Comparison of ENCODE assay signal across 27 cellular contexts in genomic region chr9:127731938-127732337, GRCh38. TPM values are rescaled to one million over a fixed set of nuclear protein-coding genes. Genes with fewer than 3 reads are reported as not detected.
DNase-seq lines count a peak whose midpoint lies in the region; ATAC-seq, FAIRE-seq and TF ChIP-seq lines count a peak whose summit lies in the region.
"Had no signal": no experiment of that assay in that cellular context is flagged by ENCODE, and none has a peak within 500 bp of the region (broad histone marks: within the 10 kb centered on the region; RNA-seq: fewer than 3 reads in every experiment).

No MANE protein-coding gene starts in this region.

- no peak overlapping the region for H3K27ac Mint-ChIP-seq in chondrocyte (ENCODE audit: unreplicated experiment)
- H3K27ac Mint-ChIP-seq: B cell had no signal

- TF ChIP-seq RAD21 in HepG2 (CRISPR knock-in tag; IDR thresholded peaks at IDR 0.05): no peak

- no peak for TF ChIP-seq CTCF in HepG2 (CRISPR knock-in tag; IDR thresholded peaks at IDR 0.05)
- TF ChIP-seq CTCF in right lobe of liver (IDR thresholded peaks at IDR 0.05): no peak
- no peak for TF ChIP-seq CTCF in fibroblast of mammary gland (conservative IDR thresholded peaks at IDR 0.05; ENCODE audit: control insufficient read depth, insufficient read depth, low read depth, low read length)
- TF ChIP-seq CTCF in chondrocyte (IDR thresholded peaks at IDR 0.05): no peak

- no peaks in the 10 kb centered on the region for H3K9me3 Mint-ChIP-seq in chondrocyte (ENCODE audit: low read depth)
- H3K9me3 Mint-ChIP-seq: IgD-negative memory B cell had no signal

- CTCF ChIA-PET in HepG2 (lab: Yijun Ruan, JAX; ENCODE audit: low intra/inter-chr PET ratio, low total read pairs): interaction anchor here (3.9 kb wide), 1 partner anchor 142 kb away, joined by 33 read pairs; no protein-coding TSS in a partner anchor

- intact Hi-C loops in HepG2 (cut with micrococcal nuclease; ENCODE audit: unreplicated experiment) (no loop called here), right lobe of liver (cut with DNase I) (loop anchor here (5.0 to 10.0 kb wide), 3 partner anchors 140 to 145 kb away; partner anchors contain the start of gene AK1 (in 1 of the 2))

- H3K4me3 ChIP-seq in HepG2 (replicated peaks in 1 of 3; ENCODE audit: insufficient read depth in 1 of 3, low read depth in 2 of 3, low read length in 3 of 3) (no peak overlapping the region), right lobe of liver (no peak overlapping the region), fibroblast of mammary gland (ENCODE audit: control insufficient read depth, low read depth, low read length) (no peak overlapping the region)

- H3K27me3 Mint-ChIP-seq in chondrocyte (ENCODE audit: low read depth): no peaks in the 10 kb centered on the region
- H3K27me3 Mint-ChIP-seq: B cell had no signal

- in situ Hi-C loops in HepG2 (cut with HindIII; ENCODE audit: extremely low pct_ligation_motif_present, low pct_unique_long_range_greater_than_20kb): loop anchor here (10.0 kb wide), 1 partner anchor 227 kb away; no protein-coding TSS in a partner anchor

- H3K4me3 Mint-ChIP-seq in chondrocyte (ENCODE audit: unreplicated experiment): no peak overlapping the region
- H3K4me3 Mint-ChIP-seq: B cell had no signal

- H3K36me3 ChIP-seq in HepG2 (replicated peaks in 1 of 2; ENCODE audit: control insufficient read depth in 1 of 2, insufficient read depth in 2 of 2, low read length in 2 of 2) (no peaks in the 10 kb centered on the region), right lobe of liver (no peaks in the 10 kb centered on the region)

- no TSS peak for BruUV-seq in HepG2 (replicated peaks; lab: Mats Ljungman, UMichigan)

- DNase-seq in HepG2 (ENCODE audit: low spot score) (no peak), right lobe of liver (no peak), fibroblast of mammary gland (ENCODE audit: low read depth) (peak; percentile 23), chondrocyte (ENCODE audit: low spot score) (no peak)
- DNase-seq: COR-L47, DMS 273 treated with DMSO at 0.1 percent for 48 hours, DND-41, MM.1S, NCI-H1092, NCI-H146, NCI-H2029 treated with DMSO at 0.1 percent for 48 hours, NCI-H2171 treated with DMSO at 0.1 percent for 48 hours, NCI-H446, SHP77, SK-N-SH had no signal

- WGBS in HepG2 (ENCODE audit: low lambda C conversion rate): 84% methylated on average over 16 of the region's 16 CpGs
- WGBS in right lobe of liver (ENCODE audit: insufficient coverage, low coverage, low lambda C conversion rate, missing lambda C conversion rate): 71% methylated on average over 5 of the region's 16 CpGs

- FAIRE-seq in HepG2 (lab: Jason Lieb, UNC): no peak
- FAIRE-seq: G401.6, RCC 7860 had no signal

- POLR2A ChIA-PET in HepG2 (lab: Yijun Ruan, JAX): no interaction called here

- H3K9me3 ChIP-seq in HepG2 (ENCODE audit: low read length) (no peaks in the 10 kb centered on the region), right lobe of liver (no peaks in the 10 kb centered on the region)
- H3K9me3 ChIP-seq: SK-N-SH had no signal

- H4K20me1 ChIP-seq in HepG2 (ENCODE audit: insufficient read depth, low read length): no peaks in the 10 kb centered on the region

- ATAC-seq in HepG2: no peak
- ATAC-seq in right lobe of liver: no peak
- ATAC-seq in HG03139 (IDR thresholded peaks at IDR 0.05; ENCODE audit: unreplicated experiment): no peak
- no peak for ATAC-seq in GM19395 (IDR thresholded peaks at IDR 0.05; ENCODE audit: unreplicated experiment)

- H3K27ac ChIP-seq in HepG2 (ENCODE audit: extremely low read length, insufficient read depth, low read length) (no peak overlapping the region), right lobe of liver (no peak overlapping the region)
- H3K27ac ChIP-seq: HL-60 had no signal

- TF ChIP-seq POLR2A in HepG2 (IDR thresholded peaks at IDR 0.05; ENCODE audit: insufficient read depth in 1 of 2, low read depth in 2 of 2, low read length in 2 of 2) (no peak), right lobe of liver (IDR thresholded peaks at IDR 0.05) (no peak)

- H3K27me3 ChIP-seq in HepG2 (ENCODE audit: control insufficient read depth in 1 of 2, insufficient read depth in 2 of 2, low read length in 2 of 2) (peaks cover 0 to 2% of the 10 kb centered on the region in 2 experiments; a peak in 1 of 5 replicates), right lobe of liver (no peaks in the 10 kb centered on the region)

- H3K4me1 Mint-ChIP-seq in chondrocyte (ENCODE audit: low read depth): peaks cover 15% of the 10 kb centered on the region

- H3K79me2 ChIP-seq in HepG2 (ENCODE audit: insufficient read depth, low read length): no peaks in the 10 kb centered on the region

- H3K36me3 Mint-ChIP-seq in chondrocyte (ENCODE audit: low read depth): peaks cover 5% of the 10 kb centered on the region
- H3K36me3 Mint-ChIP-seq: IgD-negative memory B cell had no signal

- H3K4me2 ChIP-seq in HepG2 (ENCODE audit: low read depth, low read length): no peak overlapping the region
- H3K4me2 ChIP-seq: SK-N-SH had no signal

- TF ChIP-seq EP300 in HepG2 (IDR thresholded peaks at IDR 0.05; ENCODE audit: low read depth in 2 of 2, low read length in 2 of 2): no peak
- no peak for TF ChIP-seq EP300 in HepG2 (CRISPR knock-in tag; IDR thresholded peaks at IDR 0.05; ENCODE audit: borderline replicate concordance)

- H3K9ac ChIP-seq in HepG2 (ENCODE audit: insufficient read depth, low read depth, low read length): no peak overlapping the region
- H3K9ac ChIP-seq: SK-N-SH had no signal

- H2AFZ ChIP-seq in HepG2 (ENCODE audit: low read length): no peak overlapping the region

- peaks cover 38% of the 10 kb centered on the region for H3K4me1 ChIP-seq in HepG2 (ENCODE audit: insufficient read depth, low read length)
- H3K4me1 ChIP-seq in right lobe of liver: peaks cover 0 to 6% (median 3%) of the 10 kb centered on the region in 4 donors

RNA-seq across cellular contexts. Expression of gene TOR2A, which starts 3.2 kb away (rescaled TPM):
- 5.5 and 7.2 TPM in 2 replicates for total RNA-seq in HepG2 (2016; rRNA removed; fragmentation: Illumina TruSeq; extraction: Trizol)
- 5.2 and 7.3 TPM in 2 replicates for total RNA-seq in HepG2 (2016; cell fraction: cytosol; rRNA removed; fragmentation: Illumina TruSeq; extraction: Trizol; ENCODE audit: low read depth)
- total RNA-seq in HepG2 (2016; cell fraction: insoluble cytoplasmic fraction; rRNA removed; fragmentation: Illumina TruSeq; extraction: Trizol): 4.5 and 7.9 TPM in 2 replicates
- 7.9 and 11.8 TPM in 2 replicates for total RNA-seq in HepG2 (2016; cell fraction: membrane; rRNA removed; fragmentation: Illumina TruSeq; extraction: Trizol)
- total RNA-seq in HepG2 (2016; cell fraction: nucleus; rRNA removed; fragmentation: Illumina TruSeq; extraction: Trizol): 6.0 and 8.4 TPM in 2 replicates
- polyA plus RNA-seq in HepG2 (2011; rRNA removed): 3.5 and 4.9 TPM in 2 replicates
- polyA plus RNA-seq in HepG2 (2011; cell fraction: cytosol; rRNA removed): 3.9 and 7.0 TPM in 2 replicates
- polyA plus RNA-seq in HepG2 (2011; cell fraction: nucleus; rRNA removed): 10.9 and 13.2 TPM in 2 replicates
- 3.9 and 5.6 TPM in 2 replicates for polyA plus RNA-seq in HepG2 (2012)
- polyA plus RNA-seq in HepG2 (2016; cell fraction: cytosol; fragmentation: Illumina TruSeq; extraction: Trizol; ENCODE audit: low read depth): 7.5 and 14.0 TPM in 2 replicates
- polyA plus RNA-seq in HepG2 (2016; cell fraction: insoluble cytoplasmic fraction; fragmentation: Illumina TruSeq; extraction: Trizol; ENCODE audit: low read depth): 8.1 and 8.2 TPM in 2 replicates
- polyA plus RNA-seq in HepG2 (2016; cell fraction: membrane; fragmentation: Illumina TruSeq; extraction: Trizol; ENCODE audit: low read depth): 13.5 and 15.3 TPM in 2 replicates
- polyA plus RNA-seq in HepG2 (2016; cell fraction: nucleus; fragmentation: Illumina TruSeq; extraction: Trizol; ENCODE audit: insufficient read depth, low read depth): 15.9 and 17.9 TPM in 2 replicates
- 5.5 and 15.6 TPM in 2 replicates for polyA minus RNA-seq in HepG2 (2011; rRNA and poly(A)+ RNA removed; ENCODE audit: low replicate concordance)
- 3.2 and 3.6 TPM in 2 replicates for polyA minus RNA-seq in HepG2 (2011; cell fraction: cytosol; rRNA and poly(A)+ RNA removed)
- 2.4 and 3.0 TPM in 2 replicates for polyA minus RNA-seq in HepG2 (2011; cell fraction: nucleus; rRNA and poly(A)+ RNA removed)
- total RNA-seq in right lobe of liver: 10 to 100 TPM in 2 of 6 experiments, 1 to 10 TPM in 4; 6.1 to 15.3 (median 7.7) TPM
- 6.1 to 8.1 TPM (median 6.4 TPM) in 3 replicates for total RNA-seq in chondrocyte

RNA-seq across cellular contexts. Expression of gene TTC16, which starts 16.1 kb away (rescaled TPM):
- total RNA-seq in HepG2 (2016; rRNA removed; fragmentation: Illumina TruSeq; extraction: Trizol): not detected in 2 replicates
- total RNA-seq in HepG2 (2016; cell fraction: cytosol; rRNA removed; fragmentation: Illumina TruSeq; extraction: Trizol; ENCODE audit: low read depth): not detected in 2 replicates
- total RNA-seq in HepG2 (2016; cell fraction: insoluble cytoplasmic fraction; rRNA removed; fragmentation: Illumina TruSeq; extraction: Trizol): not detected in 2 replicates
- not detected in 2 replicates for total RNA-seq in HepG2 (2016; cell fraction: membrane; rRNA removed; fragmentation: Illumina TruSeq; extraction: Trizol)
- not detected in 2 replicates for total RNA-seq in HepG2 (2016; cell fraction: nucleus; rRNA removed; fragmentation: Illumina TruSeq; extraction: Trizol)
- not detected in 2 replicates for polyA plus RNA-seq in HepG2 (2011; rRNA removed)
- polyA plus RNA-seq in HepG2 (2011; cell fraction: cytosol; rRNA removed): 0.03 TPM in 1 of 2 replicates, not detected in the other
- 0.08 TPM in 1 of 2 replicates, not detected in the other for polyA plus RNA-seq in HepG2 (2011; cell fraction: nucleus; rRNA removed)
- polyA plus RNA-seq in HepG2 (2012): not detected in 2 replicates
- polyA plus RNA-seq in HepG2 (2016; cell fraction: cytosol; fragmentation: Illumina TruSeq; extraction: Trizol; ENCODE audit: low read depth): not detected in 2 replicates
- polyA plus RNA-seq in HepG2 (2016; cell fraction: insoluble cytoplasmic fraction; fragmentation: Illumina TruSeq; extraction: Trizol; ENCODE audit: low read depth): not detected in 2 replicates
- polyA plus RNA-seq in HepG2 (2016; cell fraction: membrane; fragmentation: Illumina TruSeq; extraction: Trizol; ENCODE audit: low read depth): 0.09 TPM in 1 of 2 replicates, not detected in the other
- not detected in 2 replicates for polyA plus RNA-seq in HepG2 (2016; cell fraction: nucleus; fragmentation: Illumina TruSeq; extraction: Trizol; ENCODE audit: insufficient read depth, low read depth)
- 0.72 TPM in 1 of 2 replicates, not detected in the other for polyA minus RNA-seq in HepG2 (2011; rRNA and poly(A)+ RNA removed; ENCODE audit: low replicate concordance)
- polyA minus RNA-seq in HepG2 (2011; cell fraction: cytosol; rRNA and poly(A)+ RNA removed): not detected in 2 replicates
- not detected in 2 replicates for polyA minus RNA-seq in HepG2 (2011; cell fraction: nucleus; rRNA and poly(A)+ RNA removed)
- under 1 TPM in 2 of 6 experiments, not detected in 4; 0.05 to 0.12 TPM for total RNA-seq in right lobe of liver
- not detected in 3 replicates for total RNA-seq in chondrocyte
- total RNA-seq: B cell, H4, HT1080, LHCN-M2, OCI-LY7 had no signal
- polyA plus RNA-seq: IgD-negative memory B cell had no signal

RNA-seq across cellular contexts. Expression of gene PTRH1, which starts 16.5 kb away (rescaled TPM):
- total RNA-seq in HepG2 (2016; rRNA removed; fragmentation: Illumina TruSeq; extraction: Trizol): 7.6 and 10.4 TPM in 2 replicates
- 3.7 and 4.7 TPM in 2 replicates for total RNA-seq in HepG2 (2016; cell fraction: cytosol; rRNA removed; fragmentation: Illumina TruSeq; extraction: Trizol; ENCODE audit: low read depth)
- 9.5 and 11.7 TPM in 2 replicates for total RNA-seq in HepG2 (2016; cell fraction: insoluble cytoplasmic fraction; rRNA removed; fragmentation: Illumina TruSeq; extraction: Trizol)
- 3.7 and 4.4 TPM in 2 replicates for total RNA-seq in HepG2 (2016; cell fraction: membrane; rRNA removed; fragmentation: Illumina TruSeq; extraction: Trizol)
- 3.4 and 3.9 TPM in 2 replicates for total RNA-seq in HepG2 (2016; cell fraction: nucleus; rRNA removed; fragmentation: Illumina TruSeq; extraction: Trizol)
- 4.0 and 5.4 TPM in 2 replicates for polyA plus RNA-seq in HepG2 (2011; rRNA removed)
- 5.4 and 8.9 TPM in 2 replicates for polyA plus RNA-seq in HepG2 (2011; cell fraction: cytosol; rRNA removed)
- polyA plus RNA-seq in HepG2 (2011; cell fraction: nucleus; rRNA removed): 6.0 and 7.2 TPM in 2 replicates
- 3.0 and 3.2 TPM in 2 replicates for polyA plus RNA-seq in HepG2 (2012)
- 3.5 and 3.9 TPM in 2 replicates for polyA plus RNA-seq in HepG2 (2016; cell fraction: cytosol; fragmentation: Illumina TruSeq; extraction: Trizol; ENCODE audit: low read depth)
- 8.4 and 8.9 TPM in 2 replicates for polyA plus RNA-seq in HepG2 (2016; cell fraction: insoluble cytoplasmic fraction; fragmentation: Illumina TruSeq; extraction: Trizol; ENCODE audit: low read depth)
- polyA plus RNA-seq in HepG2 (2016; cell fraction: membrane; fragmentation: Illumina TruSeq; extraction: Trizol; ENCODE audit: low read depth): 3.9 and 4.4 TPM in 2 replicates
- 6.4 and 9.2 TPM in 2 replicates for polyA plus RNA-seq in HepG2 (2016; cell fraction: nucleus; fragmentation: Illumina TruSeq; extraction: Trizol; ENCODE audit: insufficient read depth, low read depth)
- 5.1 and 17.9 TPM in 2 replicates for polyA minus RNA-seq in HepG2 (2011; rRNA and poly(A)+ RNA removed; ENCODE audit: low replicate concordance)
- polyA minus RNA-seq in HepG2 (2011; cell fraction: cytosol; rRNA and poly(A)+ RNA removed): 1.8 and 1.9 TPM in 2 replicates
- 1.9 and 3.9 TPM in 2 replicates for polyA minus RNA-seq in HepG2 (2011; cell fraction: nucleus; rRNA and poly(A)+ RNA removed)
- 10 to 100 TPM in 2 of 6 experiments, 1 to 10 TPM in 4; 4.8 to 21.2 (median 6.8) TPM for total RNA-seq in right lobe of liver
- 11.0 to 13.3 TPM (median 11.2 TPM) in 3 replicates for total RNA-seq in chondrocyte

RNA-seq across cellular contexts. Expression of gene CFAP157, which starts 25.1 kb away (rescaled TPM):
- not detected in 2 replicates for total RNA-seq in HepG2 (2016; rRNA removed; fragmentation: Illumina TruSeq; extraction: Trizol)
- total RNA-seq in HepG2 (2016; cell fraction: cytosol; rRNA removed; fragmentation: Illumina TruSeq; extraction: Trizol; ENCODE audit: low read depth): 0.09 TPM in 1 of 2 replicates, not detected in the other
- 0.11 TPM in 1 of 2 replicates, not detected in the other for total RNA-seq in HepG2 (2016; cell fraction: insoluble cytoplasmic fraction; rRNA removed; fragmentation: Illumina TruSeq; extraction: Trizol)
- not detected in 2 replicates for total RNA-seq in HepG2 (2016; cell fraction: membrane; rRNA removed; fragmentation: Illumina TruSeq; extraction: Trizol)
- total RNA-seq in HepG2 (2016; cell fraction: nucleus; rRNA removed; fragmentation: Illumina TruSeq; extraction: Trizol): not detected in 2 replicates
- polyA plus RNA-seq in HepG2 (2011; rRNA removed): 0.07 TPM in 1 of 2 replicates, not detected in the other
- 0.03 TPM in 1 of 2 replicates, not detected in the other for polyA plus RNA-seq in HepG2 (2011; cell fraction: cytosol; rRNA removed)
- polyA plus RNA-seq in HepG2 (2011; cell fraction: nucleus; rRNA removed): 0.24 and 0.47 TPM in 2 replicates
- 0.15 and 0.28 TPM in 2 replicates for polyA plus RNA-seq in HepG2 (2012)
- polyA plus RNA-seq in HepG2 (2016; cell fraction: cytosol; fragmentation: Illumina TruSeq; extraction: Trizol; ENCODE audit: low read depth): not detected in 2 replicates
- polyA plus RNA-seq in HepG2 (2016; cell fraction: insoluble cytoplasmic fraction; fragmentation: Illumina TruSeq; extraction: Trizol; ENCODE audit: low read depth): not detected in 2 replicates
- polyA plus RNA-seq in HepG2 (2016; cell fraction: membrane; fragmentation: Illumina TruSeq; extraction: Trizol; ENCODE audit: low read depth): not detected in 2 replicates
- not detected in 2 replicates for polyA plus RNA-seq in HepG2 (2016; cell fraction: nucleus; fragmentation: Illumina TruSeq; extraction: Trizol; ENCODE audit: insufficient read depth, low read depth)
- not detected in 2 replicates for polyA minus RNA-seq in HepG2 (2011; rRNA and poly(A)+ RNA removed; ENCODE audit: low replicate concordance)
- polyA minus RNA-seq in HepG2 (2011; cell fraction: cytosol; rRNA and poly(A)+ RNA removed): not detected in 2 replicates
- 0.12 TPM in 1 of 2 replicates, not detected in the other for polyA minus RNA-seq in HepG2 (2011; cell fraction: nucleus; rRNA and poly(A)+ RNA removed)
- total RNA-seq in right lobe of liver: under 1 TPM in 1 of 6 experiments, not detected in 5; 0.10 TPM
- 0.27 TPM in 1 of 3 replicates, not detected in the others for total RNA-seq in chondrocyte
- total RNA-seq: A172, B cell, H4, HT1080, LHCN-M2 had no signal
- polyA plus RNA-seq: IgD-negative memory B cell had no signal

RNA-seq across cellular contexts. Expression of gene SH2D3C, which starts 46.5 kb away (rescaled TPM):
- total RNA-seq in HepG2 (2016; rRNA removed; fragmentation: Illumina TruSeq; extraction: Trizol): not detected in 2 replicates
- total RNA-seq in HepG2 (2016; cell fraction: cytosol; rRNA removed; fragmentation: Illumina TruSeq; extraction: Trizol; ENCODE audit: low read depth): not detected in 2 replicates
- not detected in 2 replicates for total RNA-seq in HepG2 (2016; cell fraction: insoluble cytoplasmic fraction; rRNA removed; fragmentation: Illumina TruSeq; extraction: Trizol)
- not detected in 2 replicates for total RNA-seq in HepG2 (2016; cell fraction: membrane; rRNA removed; fragmentation: Illumina TruSeq; extraction: Trizol)
- total RNA-seq in HepG2 (2016; cell fraction: nucleus; rRNA removed; fragmentation: Illumina TruSeq; extraction: Trizol): not detected in 2 replicates
- not detected in 2 replicates for polyA plus RNA-seq in HepG2 (2011; rRNA removed)
- 0.03 TPM in 1 of 2 replicates, not detected in the other for polyA plus RNA-seq in HepG2 (2011; cell fraction: cytosol; rRNA removed)
- polyA plus RNA-seq in HepG2 (2011; cell fraction: nucleus; rRNA removed): not detected in 2 replicates
- 0.19 TPM in 1 of 2 replicates, not detected in the other for polyA plus RNA-seq in HepG2 (2012)
- polyA plus RNA-seq in HepG2 (2016; cell fraction: cytosol; fragmentation: Illumina TruSeq; extraction: Trizol; ENCODE audit: low read depth): not detected in 2 replicates
- not detected in 2 replicates for polyA plus RNA-seq in HepG2 (2016; cell fraction: insoluble cytoplasmic fraction; fragmentation: Illumina TruSeq; extraction: Trizol; ENCODE audit: low read depth)
- polyA plus RNA-seq in HepG2 (2016; cell fraction: membrane; fragmentation: Illumina TruSeq; extraction: Trizol; ENCODE audit: low read depth): not detected in 2 replicates
- not detected in 2 replicates for polyA plus RNA-seq in HepG2 (2016; cell fraction: nucleus; fragmentation: Illumina TruSeq; extraction: Trizol; ENCODE audit: insufficient read depth, low read depth)
- polyA minus RNA-seq in HepG2 (2011; rRNA and poly(A)+ RNA removed; ENCODE audit: low replicate concordance): 0.20 and 0.84 TPM in 2 replicates
- not detected in 2 replicates for polyA minus RNA-seq in HepG2 (2011; cell fraction: cytosol; rRNA and poly(A)+ RNA removed)
- polyA minus RNA-seq in HepG2 (2011; cell fraction: nucleus; rRNA and poly(A)+ RNA removed): not detected in 2 replicates
- 1 to 10 TPM; 1.7 to 5.6 (median 2.7) TPM for total RNA-seq in right lobe of liver
- total RNA-seq in chondrocyte: 2.5 to 9.9 TPM (median 9.4 TPM) in 3 replicates
- total RNA-seq: HT1080, LHCN-M2 had no signal
